28 cellular contexts compared by ENCODE assay signal in the genomic region with DNA sequence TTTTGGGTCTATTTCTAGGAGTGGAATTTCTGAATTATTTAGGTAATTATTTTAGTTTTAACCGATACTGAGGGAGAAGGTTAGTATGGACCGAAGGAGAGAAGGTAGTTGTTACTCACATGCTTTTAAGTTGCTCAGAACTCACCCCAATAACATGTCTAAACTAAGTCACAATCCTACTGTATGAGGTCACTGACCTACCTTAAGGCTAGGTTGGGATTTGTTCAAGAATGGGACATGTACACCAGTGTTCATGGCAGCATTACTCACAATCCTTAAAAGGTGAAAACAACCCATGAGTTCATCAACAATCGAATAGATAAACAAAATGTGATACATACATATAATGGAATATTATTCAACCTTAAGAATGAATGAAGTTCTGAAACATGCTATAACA.
"Had no signal": no experiment of that assay in that cellular context is flagged by ENCODE, and none has a peak within 500 bp of the region (broad histone marks: within the 10 kb centered on the region; RNA-seq: fewer than 3 reads in every experiment).

No MANE protein-coding gene starts in this region.

- H3K27me3 Mint-ChIP-seq: activated CD4-positive, alpha-beta T cell treated with anti-CD3 and anti-CD28 coated beads for 36 hours; activated CD8-positive, alpha-beta memory T cell treated with anti-CD3 and anti-CD28 coated beads, Interleukin-2, amount 10 ng/mL, durations not matched to agents 7 days and 5 days; activated naive CD8-positive, alpha-beta T cell; effector memory CD8-positive, alpha-beta T cell had no signal

- H3K9me3 Mint-ChIP-seq: effector memory CD8-positive, alpha-beta T cell had no signal

- H3K27ac Mint-ChIP-seq: activated CD4-positive, alpha-beta T cell treated with anti-CD3 and anti-CD28 coated beads for 36 hours; activated CD8-positive, alpha-beta memory T cell treated with anti-CD3 and anti-CD28 coated beads, Interleukin-2, amount 10 ng/mL, durations not matched to agents 7 days and 5 days; activated CD8-positive, alpha-beta T cell treated with anti-CD3 and anti-CD28 coated beads, Interleukin-2, amount 10 ng/mL, durations not matched to agents 7 days and 5 days; activated naive CD8-positive, alpha-beta T cell; effector memory CD8-positive, alpha-beta T cell; mesothelial cell of epicardium; stimulated activated naive B cell treated with anti-CD40 and anti-IgM and Interleukin-4, amounts not matched to agents 10 μg/mL and 1 μg/mL and 100 μg/mL, for 72 hours; T-helper 2 cell treated with Interferon-gamma antibody and Interleukin-4, amounts not matched to agents 5 μg/mL and 100 μg/mL, for 36 hours had no signal

- H3K36me3 Mint-ChIP-seq: mesothelial cell of epicardium had no signal

- H3K79me2 ChIP-seq: hepatocyte had no signal

- H2AFZ ChIP-seq: hepatocyte had no signal

- H3K4me3 ChIP-seq: body of pancreas, gastrocnemius medialis, hepatocyte, pancreas, psoas muscle, sigmoid colon, suprapubic skin, tibial artery had no signal

- H3K36me3 ChIP-seq: gastrocnemius medialis, pancreas, sigmoid colon, suprapubic skin, tibial artery had no signal

- H3K4me1 Mint-ChIP-seq: mesothelial cell of epicardium, neural crest cell had no signal

- H3K27me3 ChIP-seq: body of pancreas, gastrocnemius medialis, hepatocyte, sigmoid colon, suprapubic skin, tibial artery had no signal

- H3K4me3 Mint-ChIP-seq: activated CD4-positive, alpha-beta T cell treated with anti-CD3 and anti-CD28 coated beads for 36 hours; activated CD8-positive, alpha-beta memory T cell treated with anti-CD3 and anti-CD28 coated beads, Interleukin-2, amount 10 ng/mL, durations not matched to agents 7 days and 5 days; activated CD8-positive, alpha-beta T cell treated with anti-CD3 and anti-CD28 coated beads, Interleukin-2, amount 10 ng/mL, durations not matched to agents 7 days and 5 days; activated naive CD8-positive, alpha-beta T cell; effector memory CD8-positive, alpha-beta T cell; mesothelial cell of epicardium; naive B cell; neural crest cell; stimulated activated naive B cell treated with anti-CD40 and anti-IgM and Interleukin-4, amounts not matched to agents 10 μg/mL and 1 μg/mL and 100 μg/mL, for 72 hours; T-helper 2 cell treated with Interferon-gamma antibody and Interleukin-4, amounts not matched to agents 5 μg/mL and 100 μg/mL, for 36 hours had no signal

- H3K4me1 ChIP-seq: body of pancreas, gastrocnemius medialis, pancreas, psoas muscle, sigmoid colon, suprapubic skin, tibial artery had no signal

- ATAC-seq: activated CD4-positive, alpha-beta T cell treated with anti-CD3 and anti-CD28 coated beads for 36 hours; activated CD8-positive, alpha-beta memory T cell treated with anti-CD3 and anti-CD28 coated beads, Interleukin-2, amount 10 ng/mL, durations not matched to agents 7 days and 5 days; activated CD8-positive, alpha-beta T cell treated with anti-CD3 and anti-CD28 coated beads, Interleukin-2, amount 10 ng/mL, durations not matched to agents 7 days and 5 days; body of pancreas; effector memory CD8-positive, alpha-beta T cell; gastrocnemius medialis; left cardiac atrium; left ventricle myocardium superior; pancreas; psoas muscle; stimulated activated naive B cell treated with anti-CD40 and anti-IgM and Interleukin-4, amounts not matched to agents 10 μg/mL and 1 μg/mL and 100 μg/mL, for 72 hours had no signal

- H3K9me3 ChIP-seq: body of pancreas, gastrocnemius medialis, pancreas, sigmoid colon, suprapubic skin had no signal

- DNase-seq: activated CD4-positive, alpha-beta T cell treated with anti-CD3 and anti-CD28 coated beads for 36 hours; activated CD4-positive, CD25-positive, alpha-beta regulatory T cell; activated CD8-positive, alpha-beta memory T cell treated with anti-CD3 and anti-CD28 coated beads, Interleukin-2, amount 10 ng/mL, durations not matched to agents 7 days and 5 days; activated CD8-positive, alpha-beta T cell treated with anti-CD3 and anti-CD28 coated beads, Interleukin-2, amount 10 ng/mL, durations not matched to agents 7 days and 5 days; activated effector memory CD4-positive, alpha-beta T cell treated with Interleukin-2 at 50 U/mL for 16 hours; activated naive CD4-positive, alpha-beta T cell treated with Interleukin-2 at 50 U/mL for 16 hours; anterior cingulate cortex; body of pancreas; cortex of kidney; effector memory CD8-positive, alpha-beta T cell; gastrocnemius medialis; islet precursor cell; left cardiac atrium; left ventricle myocardium superior; naive B cell; nucleus accumbens; pancreas; psoas muscle; sigmoid colon; small intestine; stimulated activated naive B cell treated with anti-CD40 and anti-IgM and Interleukin-4, amounts not matched to agents 10 μg/mL and 1 μg/mL and 100 μg/mL, for 72 hours; tibial artery had no signal

- H3K27ac ChIP-seq: body of pancreas, gastrocnemius medialis, hepatocyte, pancreas, psoas muscle, sigmoid colon, suprapubic skin, tibial artery had no signal

- H3K4me2 ChIP-seq: hepatocyte had no signal
